Comparison of ENCODE assay signal across 2 cellular contexts in genomic region chr19:524062-524674, GRCh38.
TF ChIP-seq lines count a peak whose summit lies in the region.

No MANE protein-coding gene starts in this region.

TF ChIP-seq in IMR-90, 13 proteins besides CTCF, POLR2A, EP300 and RAD21:
- TF ChIP-seq SMC3 (IDR thresholded peaks at IDR 0.05; ENCODE audit: low read depth, low read length): no peak
- TF ChIP-seq MAZ (IDR thresholded peaks at IDR 0.05; ENCODE audit: borderline replicate concordance, low read depth, low read length): no peak
- TF ChIP-seq NFE2L2 (IDR thresholded peaks at IDR 0.05; ENCODE audit: low read depth, low read length): no peak

TF ChIP-seq in K562, 482 proteins besides CTCF, POLR2A, EP300 and RAD21:
- TF ChIP-seq GABPB1 (CRISPR knock-in tag; IDR thresholded peaks at IDR 0.05) (no peak), MTA3 (IDR thresholded peaks at IDR 0.05; ENCODE audit: borderline replicate concordance) (0 out of 2 replicates have a peak, but pooled peaks have one; percentile 17)
